ENCODE assay signal across 8 cellular contexts in the genomic region with DNA sequence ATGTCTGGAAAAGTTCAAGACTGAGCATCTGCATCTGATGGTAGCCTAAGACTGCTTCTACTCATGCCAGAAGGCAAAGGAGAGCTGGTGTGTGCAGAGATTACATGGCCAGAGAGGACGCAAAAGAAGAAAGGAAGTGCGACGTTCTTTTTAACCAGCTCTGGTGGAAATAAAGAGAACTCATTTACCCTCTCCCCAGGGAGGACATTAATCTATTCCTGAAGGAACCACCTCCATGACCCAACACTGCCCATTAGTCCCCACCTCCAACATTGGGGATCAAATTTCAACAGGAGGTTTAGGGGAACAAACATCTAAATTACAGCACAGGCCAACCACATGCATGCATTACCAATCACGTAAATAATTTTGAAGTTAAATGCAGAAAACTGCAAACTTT. TPM values are rescaled to one million over a fixed set of nuclear protein-coding genes. Genes with fewer than 3 reads are reported as not detected.
DNase-seq lines count a peak whose midpoint lies in the region; ATAC-seq, FAIRE-seq and TF ChIP-seq lines count a peak whose summit lies in the region.

No MANE protein-coding gene starts in this region.

- H3K4me1 ChIP-seq in A549 (0 out of 3 replicates have a peak, but pooled peaks cover 12% of the 10 kb centered on the region), HAP-1 (peaks cover 23% of the 10 kb centered on the region), left lung (peaks cover 0 to 48% of the 10 kb centered on the region in 2 donors), prostate gland (replicated peaks) (no peaks in the 10 kb centered on the region)

- 93% methylated on average over 4 of the region's 4 CpGs for WGBS in A549 (ENCODE audit: missing lambda C conversion rate)
- 73% methylated on average over 4 of the region's 4 CpGs for WGBS in prostate gland

- no peak overlapping the region for H3K27ac ChIP-seq in A549
- H3K27ac ChIP-seq in left lung, result peak overlapping the region in 1 of 2 donors; percentile 96
- no peak overlapping the region for H3K27ac ChIP-seq in prostate gland

- TF ChIP-seq POLR2A in A549 (IDR thresholded peaks at IDR 0.05; ENCODE audit: low read length) (no peak), prostate gland (IDR thresholded peaks at IDR 0.05) (no peak)

- peak overlapping the region; percentile 95 for H3K27ac Mint-ChIP-seq in activated T-helper 17 cell treated with anti-CD3 and anti-CD28 coated beads, Interleukin-2, amount 50 U/mL, for 72 hours

- peaks cover 28% of the 10 kb centered on the region for H3K36me3 Mint-ChIP-seq in activated T-helper 17 cell treated with anti-CD3 and anti-CD28 coated beads, Interleukin-2, amount 50 U/mL, for 72 hours (ENCODE audit: low read depth)

- no peak for TF ChIP-seq RAD21 in A549 (conservative IDR thresholded peaks at IDR 0.05 in 1 of 2, IDR thresholded peaks at IDR 0.05 in 1 of 2)

- FAIRE-seq in A549 (lab: Jason Lieb, UNC), result no peak

- peaks cover 6% of the 10 kb centered on the region for H3K36me3 ChIP-seq in HAP-1 (replicated peaks)
- H3K36me3 ChIP-seq in left lung, result no peaks in the 10 kb centered on the region
- no peaks in the 10 kb centered on the region for H3K36me3 ChIP-seq in prostate gland

- in situ Hi-C loops in HAP-1 (cut with MboI; ENCODE audit: low sequenced_read_pairs), result no loop called here

- no peak for ATAC-seq in A549
- ATAC-seq in activated T-helper 17 cell treated with anti-CD3 and anti-CD28 coated beads, Interleukin-2, amount 50 U/mL, for 72 hours (replicated peaks), result no peak
- no peak for ATAC-seq in left lung

- intact Hi-C loops in left lung (cut with DNase I), result no loop called here
- intact Hi-C loops in prostate gland (cut with DNase I), result no loop called here

- H3K9me3 ChIP-seq in A549 (no peaks in the 10 kb centered on the region), HAP-1 (no peaks in the 10 kb centered on the region), left lung (no peaks in the 10 kb centered on the region), prostate gland (no peaks in the 10 kb centered on the region)

- no peaks in the 10 kb centered on the region for H3K27me3 Mint-ChIP-seq in activated T-helper 17 cell treated with anti-CD3 and anti-CD28 coated beads, Interleukin-2, amount 50 U/mL, for 72 hours

- H3K4me1 Mint-ChIP-seq in activated T-helper 17 cell treated with anti-CD3 and anti-CD28 coated beads, Interleukin-2, amount 50 U/mL, for 72 hours, result peaks cover 19% of the 10 kb centered on the region

- POLR2A ChIA-PET in A549 (lab: Yijun Ruan, JAX), result interaction anchor here (0.6 to 2.1 kb wide), 3 partner anchors 15 to 42 kb away, joined by 5 to 15 read pairs (median 6); a partner anchor contains a TSS

- H3K27me3 ChIP-seq in HAP-1 (ENCODE audit: low read depth) (no peaks in the 10 kb centered on the region), left lung (no peaks in the 10 kb centered on the region), prostate gland (replicated peaks; ENCODE audit: insufficient read depth) (no peaks in the 10 kb centered on the region)

- no peaks in the 10 kb centered on the region for H3K9me3 Mint-ChIP-seq in activated T-helper 17 cell treated with anti-CD3 and anti-CD28 coated beads, Interleukin-2, amount 50 U/mL, for 72 hours

- TF ChIP-seq CTCF in A549 (IDR thresholded peaks at IDR 0.05) (no peak), left lung (IDR thresholded peaks at IDR 0.05) (no peak), prostate gland (IDR thresholded peaks at IDR 0.05) (no peak)

- H3K4me3 ChIP-seq in A549 (no peak overlapping the region), HAP-1 (peak overlapping the region; percentile 95), left lung (peak overlapping the region; percentile 86 to 90), prostate gland (no peak overlapping the region)

- TF ChIP-seq EP300 in A549 (IDR thresholded peaks at IDR 0.05), result no peak

- peak overlapping the region; percentile 72 for H3K4me2 ChIP-seq in A549

- CTCF ChIA-PET in A549 (lab: Yijun Ruan, JAX), result interaction anchor here (3.0 kb wide), 1 partner anchor 108 kb away, joined by 15 read pairs; a partner anchor contains a TSS

- DNase-seq in A549 (ENCODE audit: low read depth in 1 of 2, low spot score in 1 of 2), result no peak
- DNase-seq in HAP-1 (ENCODE audit: low spot score in 2 of 2), result peak; percentile 46 to 48
- DNase-seq in left lung, result no peak
- DNase-seq in prostate gland (ENCODE audit: low spot score), result no peak
- DNase-seq in AG08396 (ENCODE audit: low spot score), result no peak
- no peak for DNase-seq in HCEC 1CT
- DNase-seq in NCI-H128 (lab: John Stamatoyannopoulos, UW; ENCODE audit: unreplicated experiment), result no peak

- peak overlapping the region; percentile 99 for H3K4me3 Mint-ChIP-seq in activated T-helper 17 cell treated with anti-CD3 and anti-CD28 coated beads, Interleukin-2, amount 50 U/mL, for 72 hours

TF ChIP-seq in A549, 52 proteins besides CTCF, POLR2A, EP300 and RAD21:
- no peak for TF ChIP-seq NPAS2 (CRISPR knock-in tag; IDR thresholded peaks at IDR 0.05; ENCODE audit: borderline replicate concordance)
- TF ChIP-seq MAZ (IDR thresholded peaks at IDR 0.05; ENCODE audit: borderline replicate concordance, low read depth, low read length), result no peak
- TF ChIP-seq MYC (IDR thresholded peaks at IDR 0.05; ENCODE audit: borderline replicate concordance, low read length), result no peak
- no peak for TF ChIP-seq TFCP2L1 (CRISPR knock-in tag; IDR thresholded peaks at IDR 0.05)
- no peak for TF ChIP-seq GATA3 (IDR thresholded peaks at IDR 0.05; ENCODE audit: borderline replicate concordance)
- no peak for TF ChIP-seq JUNB (IDR thresholded peaks at IDR 0.05)
- no peak for TF ChIP-seq HOXA7 (CRISPR knock-in tag; IDR thresholded peaks at IDR 0.05)
- no peak for TF ChIP-seq CHD2 (IDR thresholded peaks at IDR 0.05; ENCODE audit: low read length, partially characterized antibody)
- TF ChIP-seq, protein P1, sequence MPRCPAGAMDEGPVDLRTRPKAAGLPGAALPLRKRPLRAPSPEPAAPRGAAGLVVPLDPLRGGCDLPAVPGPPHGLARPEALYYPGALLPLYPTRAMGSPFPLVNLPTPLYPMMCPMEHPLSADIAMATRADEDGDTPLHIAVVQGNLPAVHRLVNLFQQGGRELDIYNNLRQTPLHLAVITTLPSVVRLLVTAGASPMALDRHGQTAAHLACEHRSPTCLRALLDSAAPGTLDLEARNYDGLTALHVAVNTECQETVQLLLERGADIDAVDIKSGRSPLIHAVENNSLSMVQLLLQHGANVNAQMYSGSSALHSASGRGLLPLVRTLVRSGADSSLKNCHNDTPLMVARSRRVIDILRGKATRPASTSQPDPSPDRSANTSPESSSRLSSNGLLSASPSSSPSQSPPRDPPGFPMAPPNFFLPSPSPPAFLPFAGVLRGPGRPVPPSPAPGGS (IDR thresholded peaks at IDR 0.05), result no peak
- no peak for TF ChIP-seq BHLHE40 (IDR thresholded peaks at IDR 0.05; ENCODE audit: low read depth, low read length)
- no peak for TF ChIP-seq RNF2 (IDR thresholded peaks at IDR 0.05; ENCODE audit: borderline replicate concordance, low read depth)
- TF ChIP-seq ZFP36 (IDR thresholded peaks at IDR 0.05; ENCODE audit: borderline replicate concordance, partially characterized antibody), result no peak
- no peak for TF ChIP-seq FOSL2 (IDR thresholded peaks at IDR 0.05)
- no peak for TF ChIP-seq FOSL2 (CRISPR knock-in tag; IDR thresholded peaks at IDR 0.05)
- TF ChIP-seq FOXS1 (CRISPR knock-in tag; IDR thresholded peaks at IDR 0.05), result no peak
- TF ChIP-seq, protein P2, sequence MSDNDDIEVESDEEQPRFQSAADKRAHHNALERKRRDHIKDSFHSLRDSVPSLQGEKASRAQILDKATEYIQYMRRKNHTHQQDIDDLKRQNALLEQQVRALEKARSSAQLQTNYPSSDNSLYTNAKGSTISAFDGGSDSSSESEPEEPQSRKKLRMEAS (IDR thresholded peaks at IDR 0.05), result no peak

RNA-seq across cellular contexts. Expression of a gene that starts 1.5 kb away (rescaled TPM):
- polyA plus RNA-seq in A549 (2011; rRNA removed) (47.9 and 60.8 TPM in 2 replicates), A549 (2017; fragmentation: RNase III; extraction: RNeasy Plus Mini Kit Qiagen cat#74134 plus additional on column Dnase treatment) (30.2 to 33.5 TPM (median 31.2 TPM) in 3 replicates)
- 13.0 and 15.8 TPM in 2 replicates for polyA plus RNA-seq in A549 (2012; cell fraction: cytosol; rRNA removed)
- 3.7 and 7.2 TPM in 2 replicates for polyA plus RNA-seq in A549 (2012; cell fraction: nucleus; rRNA removed)
- 14.8 and 17.3 TPM in 2 replicates for polyA minus RNA-seq in A549 (2011; rRNA and poly(A)+ RNA removed)
- total RNA-seq in activated T-helper 17 cell treated with anti-CD3 and anti-CD28 coated beads, Interleukin-2, amount 50 U/mL, for 72 hours, result 10 to 100 TPM; 37.5 to 41.6 TPM
- total RNA-seq in left lung (10 to 100 TPM; 31.9 to 51.7 TPM), prostate gland (10 to 100 TPM; 23.3 to 35.6 TPM)

RNA-seq across cellular contexts. Expression of a gene that starts 41.6 kb away (rescaled TPM):
- polyA plus RNA-seq in A549 (2011; rRNA removed), result 30.0 and 34.8 TPM in 2 replicates
- polyA plus RNA-seq in A549 (2012; cell fraction: cytosol; rRNA removed), result 6.2 and 6.8 TPM in 2 replicates
- 6.5 and 10.4 TPM in 2 replicates for polyA plus RNA-seq in A549 (2012; cell fraction: nucleus; rRNA removed)
- 15.0 to 17.2 TPM (median 16.5 TPM) in 3 replicates for polyA plus RNA-seq in A549 (2017; fragmentation: RNase III; extraction: RNeasy Plus Mini Kit Qiagen cat#74134 plus additional on column Dnase treatment)
- polyA minus RNA-seq in A549 (2011; rRNA and poly(A)+ RNA removed), result 6.3 and 6.5 TPM in 2 replicates
- 1 to 10 TPM; 3.4 to 9.6 TPM for total RNA-seq in activated T-helper 17 cell treated with anti-CD3 and anti-CD28 coated beads, Interleukin-2, amount 50 U/mL, for 72 hours
- total RNA-seq in left lung, result 1 to 10 TPM; 4.1 to 5.9 TPM
- 10 to 100 TPM in 1 of 2 donors, 1 to 10 TPM in 1; 2.9 to 17.4 TPM for total RNA-seq in prostate gland

Comparison
In these comparisons a context has a peak if more than half of its experiments do, and no peak if none do; other contexts are left out.
1. DNase-seq: peak in HAP-1 (2 of 2); none in A549 (0 of 2), left lung (0 of 2), prostate gland (single experiment), AG08396 (single experiment), HCEC 1CT (single experiment) and NCI-H128 (single experiment).
2. H3K4me3 ChIP-seq: peak in HAP-1 (single experiment) and left lung (2 of 2); none in A549 (single experiment) and prostate gland (0 of 2).